8 cellular contexts compared by ENCODE assay signal in the genomic region with DNA sequence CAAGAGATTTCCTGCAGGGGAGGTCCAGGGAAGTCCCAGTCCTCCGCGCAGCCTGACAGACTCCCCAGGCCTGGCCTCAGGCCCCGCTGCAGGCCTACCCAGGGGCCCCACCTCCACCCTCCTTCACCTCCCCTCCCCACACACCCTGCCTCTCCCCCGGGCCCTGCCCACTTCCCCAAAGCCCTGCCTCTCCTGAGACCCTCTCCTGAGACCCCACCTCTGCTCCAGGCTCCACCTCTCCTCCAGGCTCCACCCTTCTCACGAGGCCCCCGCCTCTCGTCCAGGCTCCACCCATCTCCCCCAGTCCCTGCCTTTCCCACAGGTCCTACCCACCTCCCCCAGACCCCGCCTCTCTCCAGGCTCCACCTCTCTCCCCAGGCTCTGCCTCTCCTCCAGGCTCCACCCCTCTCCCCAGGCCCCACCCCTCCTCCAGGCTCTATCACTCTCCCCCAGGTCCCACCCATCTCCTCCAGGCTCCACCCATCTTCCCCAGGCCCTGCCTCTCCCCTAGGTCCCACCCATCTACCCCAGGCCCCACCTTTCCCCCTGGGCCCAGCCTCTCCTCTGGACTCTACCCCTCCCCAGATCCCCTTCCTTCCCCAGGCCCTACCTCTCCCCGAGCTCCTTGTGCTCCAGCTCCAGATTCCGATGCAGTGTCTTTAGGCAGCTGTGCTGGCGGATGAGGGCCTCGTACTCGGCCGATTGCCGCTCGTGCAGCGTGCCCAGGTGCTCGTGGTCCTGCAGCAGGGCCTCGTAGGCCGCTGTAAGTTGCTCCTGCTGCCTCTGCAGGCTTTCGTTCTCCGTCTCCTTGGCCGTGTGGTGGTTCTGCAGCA. TPM values are rescaled to one million over a fixed set of nuclear protein-coding genes. Genes with fewer than 3 reads are reported as not detected.
DNase-seq lines count a peak whose midpoint lies in the region; ATAC-seq and TF ChIP-seq lines count a peak whose summit lies in the region.

No MANE protein-coding gene starts in this region.

- H3K9me3 ChIP-seq in colonic mucosa (no peaks in the 10 kb centered on the region), psoas muscle (no peaks in the 10 kb centered on the region)

- H3K27ac ChIP-seq in colonic mucosa (no peak overlapping the region), psoas muscle (no peak overlapping the region)

- intact Hi-C loops in colonic mucosa (cut with DNase I) (no loop called here), psoas muscle (cut with DNase I) (no loop called here)

- H3K36me3 ChIP-seq in colonic mucosa (peaks cover 10% of the 10 kb centered on the region), psoas muscle (ENCODE audit: insufficient read depth in 1 of 2, low read depth in 1 of 2) (peaks cover 0 to 2% of the 10 kb centered on the region in 2 donors)

- no peak for TF ChIP-seq CTCF in colonic mucosa (IDR thresholded peaks at IDR 0.05)
- no peak for TF ChIP-seq CTCF in psoas muscle (IDR thresholded peaks at IDR 0.05)

- ATAC-seq in HG02623 (IDR thresholded peaks at IDR 0.05; ENCODE audit: unreplicated experiment), result peak; percentile 59
- ATAC-seq in psoas muscle, result peak; percentile 21 to 68 (median 44)
- ATAC-seq in GM18873 (IDR thresholded peaks at IDR 0.05; ENCODE audit: low FRiP score, unreplicated experiment), result no peak

- WGBS in psoas muscle, 3 donors, result 57 to 65% (median 64%) methylated on average over 23 of the region's 23 CpGs

- H3K4me3 ChIP-seq in colonic mucosa (no peak overlapping the region), psoas muscle (no peak overlapping the region)

- H3K27me3 ChIP-seq in colonic mucosa (no peaks in the 10 kb centered on the region), psoas muscle (ENCODE audit: insufficient read depth in 3 of 3, low read length in 2 of 3) (no peaks in the 10 kb centered on the region)

- no peak overlapping the region for H3K9ac ChIP-seq in colonic mucosa (ENCODE audit: low read depth in 2 of 2, low read length in 2 of 2)

- H3K4me1 ChIP-seq in colonic mucosa, result no peaks in the 10 kb centered on the region
- H3K4me1 ChIP-seq in psoas muscle, result no peaks in the 10 kb centered on the region

- peak; percentile 43 for DNase-seq in EL
- DNase-seq in SW480 (ENCODE audit: low spot score), result peak; percentile 37
- DNase-seq in colonic mucosa, result peak; percentile 58
- DNase-seq in psoas muscle, result peak; percentile 35 to 67
- DNase-seq in NCI-H2107 (lab: John Stamatoyannopoulos, UW), result no peak
- no peak for DNase-seq in HCEC 1CT

RNA-seq across cellular contexts. Expression of a gene that starts 58.8 kb away (rescaled TPM):
- total RNA-seq in colonic mucosa (under 1 TPM; 0.37 to 0.66 TPM), psoas muscle (under 1 TPM; 0.08 to 0.27 (median 0.18) TPM)
- polyA plus RNA-seq in psoas muscle, result under 1 TPM in 2 of 3 donors, not detected in 1; 0.03 to 0.15 TPM

Comparison
In these comparisons a context has a peak if more than half of its experiments do, and no peak if none do; other contexts are left out.
1. DNase-seq: peak in EL (single experiment), SW480 (single experiment), colonic mucosa (single experiment) and psoas muscle (2 of 2); none in NCI-H2107 (single experiment) and HCEC 1CT (single experiment).